8 cellular contexts compared by ENCODE assay signal in genomic region chr9:97237311-97237786, GRCh38.
DNase-seq lines count a peak whose midpoint lies in the region; ATAC-seq and TF ChIP-seq lines count a peak whose summit lies in the region.

No MANE protein-coding gene starts in this region.

- no peak for TF ChIP-seq POLR2A in esophagus muscularis mucosa (IDR thresholded peaks at IDR 0.05; ENCODE audit: low read depth)

- H3K36me3 ChIP-seq in H7 (replicated peaks; ENCODE audit: control insufficient read depth, insufficient read depth, low read length) (no peaks in the 10 kb centered on the region), RWPE2 (ENCODE audit: low read depth) (no peaks in the 10 kb centered on the region), esophagus muscularis mucosa (no peaks in the 10 kb centered on the region), psoas muscle (ENCODE audit: insufficient read depth in 1 of 2, low read depth in 1 of 2) (no peaks in the 10 kb centered on the region)

- H3K4me3 ChIP-seq in H7 (ENCODE audit: insufficient read depth, low read depth, low read length) (peak overlapping the region; percentile 79), RWPE2 (ENCODE audit: severe bottlenecking) (peak overlapping the region; percentile 43), esophagus muscularis mucosa (peak overlapping the region; percentile 65 to 72 (median 70)), psoas muscle (peak overlapping the region; percentile 71)

- ATAC-seq in RWPE2 (ENCODE audit: low read depth), result no peak
- no peak for ATAC-seq in psoas muscle

- H3K4me1 ChIP-seq in RWPE2 (ENCODE audit: insufficient read depth, poor library complexity, severe bottlenecking) (peaks cover under 1% of the 10 kb centered on the region), esophagus muscularis mucosa (peaks cover 11 to 20% (median 19%) of the 10 kb centered on the region in 4 donors), psoas muscle (no peaks in the 10 kb centered on the region)

- CTCF ChIA-PET in GM10248 (lab: Yijun Ruan, JAX), result interaction anchor here (1.9 kb wide), 1 partner anchor 380 kb away, joined by 4 read pairs; no protein-coding TSS in a partner anchor

- TF ChIP-seq EP300 in esophagus muscularis mucosa (IDR thresholded peaks at IDR 0.05), result no peak

- TF ChIP-seq CTCF in RWPE2 (IDR thresholded peaks at IDR 0.05; ENCODE audit: poor library complexity, severe bottlenecking) (no peak), esophagus muscularis mucosa (IDR thresholded peaks at IDR 0.05) (no peak), psoas muscle (IDR thresholded peaks at IDR 0.05) (no peak), GM10248 (IDR thresholded peaks at IDR 0.05; ENCODE audit: control extremely low read depth, extremely low read depth, low read depth, missing control alignments) (no peak)

- intact Hi-C loops in esophagus muscularis mucosa (cut with DNase I), result no loop called here
- intact Hi-C loops in psoas muscle (cut with DNase I), result no loop called here

- H3K27me3 ChIP-seq in H7 (ENCODE audit: control insufficient read depth, insufficient read depth, low read length) (no peaks in the 10 kb centered on the region), RWPE2 (ENCODE audit: insufficient read depth, poor library complexity, severe bottlenecking) (no peaks in the 10 kb centered on the region), esophagus muscularis mucosa (no peaks in the 10 kb centered on the region), psoas muscle (ENCODE audit: insufficient read depth in 3 of 3, low read length in 2 of 3) (peaks cover 0 to 5% (median 0%) of the 10 kb centered on the region in 3 donors)

- H3K9me3 ChIP-seq in RWPE2 (ENCODE audit: severe bottlenecking) (no peaks in the 10 kb centered on the region), esophagus muscularis mucosa (no peaks in the 10 kb centered on the region), psoas muscle (no peaks in the 10 kb centered on the region)

- DNase-seq in H7 (peak; percentile 18), RWPE2 (ENCODE audit: low spot score) (no peak), esophagus muscularis mucosa (ENCODE audit: extremely low spot score) (no peak), psoas muscle (peak in 1 of 2 donors; percentile 49), SHP77 treated with DMSO at 0.1 percent for 48 hours (lab: John Stamatoyannopoulos, UW) (no peak), NAMALWA (ENCODE audit: low spot score) (no peak), GM10248 (ENCODE audit: extremely low spot score) (no peak), cerebellar cortex (ENCODE audit: low spot score) (no peak)

- 51% methylated on average over 23 of the region's 23 CpGs for WGBS in esophagus muscularis mucosa
- 75 to 83% (median 76%) methylated on average over 23 of the region's 23 CpGs for WGBS in psoas muscle, 3 donors

- H3K27ac ChIP-seq in RWPE2 (ENCODE audit: poor library complexity, severe bottlenecking) (peak overlapping the region; percentile 61), esophagus muscularis mucosa (replicated peaks in 1 of 4) (peak overlapping the region; percentile 79 to 87 (median 82)), psoas muscle (no peak overlapping the region)

- POLR2A ChIA-PET in GM10248 (lab: Yijun Ruan, JAX), result no interaction called here
